Comparison of ENCODE assay signal across 10 cellular contexts in genomic region chr9:114929166-114929565, GRCh38. TPM values are rescaled to one million over a fixed set of nuclear protein-coding genes. Genes with fewer than 3 reads are reported as not detected.
A peak's percentile ranks its signal among the peaks of the same experiment; 100 is the strongest.
DNase-seq lines count a peak whose midpoint lies in the region; ATAC-seq and TF ChIP-seq lines count a peak whose summit lies in the region.
"Had no signal": no experiment of that assay in that cellular context is flagged by ENCODE, and none has a peak within 500 bp of the region (broad histone marks: within the 10 kb centered on the region; RNA-seq: fewer than 3 reads in every experiment).

No MANE protein-coding gene starts in this region.

- H3K9me3 ChIP-seq in KOPT-K1 (ENCODE audit: insufficient read depth, low read length, poor library complexity, severe bottlenecking) = no peaks in the 10 kb centered on the region
- H3K9me3 ChIP-seq: testis had no signal

- H3K4me3 Mint-ChIP-seq in CD14-positive monocyte = peak overlapping the region; percentile 77 to 97
- peak overlapping the region; percentile 89 for H3K4me3 Mint-ChIP-seq in activated T-helper 2 cell treated with anti-CD3 and anti-CD28 coated beads, Interferon-gamma antibody, Interleukin-2, Interleukin-4, amounts not matched to agents 10 μg/mL and 5 μg/mL and 100 μg/mL, durations not matched to agents 14 hours and 24 hours and 36 hours (ENCODE audit: low read depth)
- peak overlapping the region; percentile 73 to 95 (median 86) for H3K4me3 Mint-ChIP-seq in naive B cell
- no peak overlapping the region for H3K4me3 Mint-ChIP-seq in progenitor cell of endocrine pancreas (ENCODE audit: low read depth)
- H3K4me3 Mint-ChIP-seq: neural crest cell had no signal

- peak overlapping the region; percentile 97 to 99 (median 98) for H3K27ac Mint-ChIP-seq in CD14-positive monocyte
- peak overlapping the region; percentile 91 for H3K27ac Mint-ChIP-seq in activated T-helper 2 cell treated with anti-CD3 and anti-CD28 coated beads, Interferon-gamma antibody, Interleukin-2, Interleukin-4, amounts not matched to agents 10 μg/mL and 5 μg/mL and 100 μg/mL, durations not matched to agents 14 hours and 24 hours and 36 hours
- H3K27ac Mint-ChIP-seq in naive B cell = peak overlapping the region in 5 of 6 donors; percentile 73 to 95 (median 94)
- no peak overlapping the region for H3K27ac Mint-ChIP-seq in progenitor cell of endocrine pancreas

- peak overlapping the region; percentile 74 for H3K27ac ChIP-seq in KOPT-K1 (ENCODE audit: low read depth, low read length, poor library complexity, severe bottlenecking)
- H3K27ac ChIP-seq: testis had no signal

- peak; percentile 72 to 79 for ATAC-seq in naive B cell (ENCODE audit: low read depth in 2 of 2)
- ATAC-seq in GM19023 (IDR thresholded peaks at IDR 0.05; ENCODE audit: unreplicated experiment) = no peak

- TF ChIP-seq CTCF in CD14-positive monocyte (IDR thresholded peaks at IDR 0.05) (no peak), progenitor cell of endocrine pancreas (IDR thresholded peaks at IDR 0.05; ENCODE audit: unreplicated experiment) (no peak)

- H3K36me3 Mint-ChIP-seq in CD14-positive monocyte = peaks cover 17 to 19% of the 10 kb centered on the region in 2 donors
- peaks cover 42% of the 10 kb centered on the region for H3K36me3 Mint-ChIP-seq in activated T-helper 2 cell treated with anti-CD3 and anti-CD28 coated beads, Interferon-gamma antibody, Interleukin-2, Interleukin-4, amounts not matched to agents 10 μg/mL and 5 μg/mL and 100 μg/mL, durations not matched to agents 14 hours and 24 hours and 36 hours (ENCODE audit: low read depth)
- peaks cover 0 to 7% of the 10 kb centered on the region in 2 donors for H3K36me3 Mint-ChIP-seq in naive B cell
- no peaks in the 10 kb centered on the region for H3K36me3 Mint-ChIP-seq in progenitor cell of endocrine pancreas (ENCODE audit: insufficient read depth)

- H3K4me1 Mint-ChIP-seq in CD14-positive monocyte (peaks cover 44% of the 10 kb centered on the region), naive B cell (peaks cover 38 to 57% (median 56%) of the 10 kb centered on the region in 3 donors), progenitor cell of endocrine pancreas (ENCODE audit: low read depth) (no peaks in the 10 kb centered on the region)
- H3K4me1 Mint-ChIP-seq in activated T-helper 2 cell treated with anti-CD3 and anti-CD28 coated beads, Interferon-gamma antibody, Interleukin-2, Interleukin-4, amounts not matched to agents 10 μg/mL and 5 μg/mL and 100 μg/mL, durations not matched to agents 14 hours and 24 hours and 36 hours (ENCODE audit: low read depth) = peaks cover 56% of the 10 kb centered on the region

- H3K27me3 Mint-ChIP-seq in CD14-positive monocyte (ENCODE audit: low read depth in 3 of 3) = peaks cover 0 to 2% (median 0%) of the 10 kb centered on the region in 3 donors
- H3K27me3 Mint-ChIP-seq in activated T-helper 2 cell treated with anti-CD3 and anti-CD28 coated beads, Interferon-gamma antibody, Interleukin-2, Interleukin-4, amounts not matched to agents 10 μg/mL and 5 μg/mL and 100 μg/mL, durations not matched to agents 14 hours and 24 hours and 36 hours (ENCODE audit: low read depth) = no peaks in the 10 kb centered on the region
- peaks cover 0 to 16% (median 11%) of the 10 kb centered on the region in 3 donors for H3K27me3 Mint-ChIP-seq in naive B cell
- peaks cover 69% of the 10 kb centered on the region for H3K27me3 Mint-ChIP-seq in progenitor cell of endocrine pancreas

- H3K9me3 Mint-ChIP-seq in CD14-positive monocyte (peaks cover 0 to 2% (median 0%) of the 10 kb centered on the region in 7 donors), naive B cell (peaks cover 0 to 4% (median 0%) of the 10 kb centered on the region in 7 donors), progenitor cell of endocrine pancreas (ENCODE audit: low read depth) (no peaks in the 10 kb centered on the region)
- no peaks in the 10 kb centered on the region for H3K9me3 Mint-ChIP-seq in activated T-helper 2 cell treated with anti-CD3 and anti-CD28 coated beads, Interferon-gamma antibody, Interleukin-2, Interleukin-4, amounts not matched to agents 10 μg/mL and 5 μg/mL and 100 μg/mL, durations not matched to agents 14 hours and 24 hours and 36 hours
- H3K9me3 Mint-ChIP-seq: neural crest cell had no signal

- DNase-seq in CD14-positive monocyte (ENCODE audit: low spot score) (no peak), naive B cell (peak; percentile 61), midbrain (lab: John Stamatoyannopoulos, UW) (no peak), progenitor cell of endocrine pancreas (ENCODE audit: low spot score, unreplicated experiment) (no peak)
- no peak for DNase-seq in activated T-helper 2 cell treated with anti-CD3 and anti-CD28 coated beads, Interferon-gamma antibody, Interleukin-2, Interleukin-4, amounts not matched to agents 10 μg/mL and 5 μg/mL and 100 μg/mL, durations not matched to agents 14 hours and 24 hours and 36 hours (ENCODE audit: low spot score)
- no peak for DNase-seq in stimulated activated CD4-positive, alpha-beta T cell treated with anti-CD3 and anti-CD28 coated beads, Interleukin-12 subunit alpha, Interleukin-12 subunit beta, amount 100 ng/mL, for 4 hours
- DNase-seq: testis had no signal

- no peaks in the 10 kb centered on the region for H3K36me3 ChIP-seq in KOPT-K1 (ENCODE audit: insufficient read depth, low read length)

- intact Hi-C loops in CD14-positive monocyte (cut with micrococcal nuclease) = loop anchor here in 1 of 2 donors (5.0 kb wide), 1 partner anchor 78 kb away; no protein-coding TSS in a partner anchor
- intact Hi-C loops in activated T-helper 2 cell treated with anti-CD3 and anti-CD28 coated beads, Interferon-gamma antibody, Interleukin-2, Interleukin-4, amounts not matched to agents 10 μg/mL and 5 μg/mL and 100 μg/mL, durations not matched to agents 14 hours and 24 hours and 36 hours (cut with micrococcal nuclease) = no loop called here

RNA-seq across cellular contexts. Expression of gene TNFSF8, which starts 1.2 kb away (rescaled TPM):
- polyA plus RNA-seq in CD14-positive monocyte = 10 to 100 TPM; 34.0 to 42.9 TPM
- 73.6 and 82.3 TPM in 2 replicates for total RNA-seq in activated T-helper 2 cell treated with anti-CD3 and anti-CD28 coated beads, Interferon-gamma antibody, Interleukin-2, Interleukin-4, amounts not matched to agents 10 μg/mL and 5 μg/mL and 100 μg/mL, durations not matched to agents 14 hours and 24 hours and 36 hours
- 1 to 10 TPM in 5 of 6 donors, under 1 TPM in 1; 0.42 to 9.5 (median 7.0) TPM for polyA plus RNA-seq in naive B cell (ENCODE audit: low read depth in 6 of 6)
- total RNA-seq in progenitor cell of endocrine pancreas = not detected in 2 replicates
- total RNA-seq: neural crest cell had no signal

Comparison
In these comparisons a context has a peak if more than half of its experiments do, and no peak if none do; other contexts are left out.
1. RNA of gene TNFSF8, which starts 1.2 kb away (total RNA-seq): 73.6 to 82.3 TPM in activated T-helper 2 cell treated with anti-CD3 and anti-CD28 coated beads, Interferon-gamma antibody, Interleukin-2, Interleukin-4, amounts not matched to agents 10 μg/mL and 5 μg/mL and 100 μg/mL, durations not matched to agents 14 hours and 24 hours and 36 hours; not detected in progenitor cell of endocrine pancreas; every median in the first group is over 10 times any median in the second.